ENCODE assay signal across 9 cellular contexts in genomic region chr17:78131172-78132085, GRCh38. TPM values are rescaled to one million over a fixed set of nuclear protein-coding genes. Genes with fewer than 3 reads are reported as not detected.
DNase-seq lines count a peak whose midpoint lies in the region; ATAC-seq and TF ChIP-seq lines count a peak whose summit lies in the region.
"Had no signal": no experiment of that assay in that cellular context is flagged by ENCODE, and none has a peak within 500 bp of the region (broad histone marks: within the 10 kb centered on the region; RNA-seq: fewer than 3 reads in every experiment).

No MANE protein-coding gene starts in this region.

- H3K27ac Mint-ChIP-seq in activated CD4-positive, alpha-beta T cell treated with anti-CD3 and anti-CD28 coated beads, Interleukin-2, amount 10 ng/mL, durations not matched to agents 24 days and 14 days = peak overlapping the region; percentile 97

- ATAC-seq in GM21619 (IDR thresholded peaks at IDR 0.05; ENCODE audit: unreplicated experiment) (no peak), GM18907 (IDR thresholded peaks at IDR 0.05; ENCODE audit: unreplicated experiment) (no peak)

- DNase-seq in GM23248 (peak; percentile 41), head of caudate nucleus (peak; percentile 54 to 91 (median 76)), spleen (peak; percentile 91), DMS153 treated with DMSO at 0.1 percent for 48 hours (lab: John Stamatoyannopoulos, UW; ENCODE audit: unreplicated experiment) (no peak), SIG-M5 (lab: John Stamatoyannopoulos, UW) (no peak)
- DNase-seq in activated CD4-positive, alpha-beta T cell treated with anti-CD3 and anti-CD28 coated beads, Interleukin-2, amount 10 ng/mL, durations not matched to agents 24 days and 14 days = peak; percentile 85

- no peaks in the 10 kb centered on the region for H3K9me3 ChIP-seq in GM23248 (ENCODE audit: low read depth)
- no peaks in the 10 kb centered on the region for H3K9me3 ChIP-seq in spleen

- H2AFZ ChIP-seq in GM23248 = no peak overlapping the region

- no peaks in the 10 kb centered on the region for H3K27me3 Mint-ChIP-seq in activated CD4-positive, alpha-beta T cell treated with anti-CD3 and anti-CD28 coated beads, Interleukin-2, amount 10 ng/mL, durations not matched to agents 24 days and 14 days

- no peak overlapping the region for H3K4me3 ChIP-seq in GM23248
- H3K4me3 ChIP-seq in spleen = peak overlapping the region; percentile 57 to 98 (median 86)

- H3K9me2 ChIP-seq in GM23248 (ENCODE audit: insufficient read depth) = no peaks in the 10 kb centered on the region

- H3K4me3 Mint-ChIP-seq in activated CD4-positive, alpha-beta T cell treated with anti-CD3 and anti-CD28 coated beads, Interleukin-2, amount 10 ng/mL, durations not matched to agents 24 days and 14 days = peak overlapping the region; percentile 99

- intact Hi-C loops in activated CD4-positive, alpha-beta T cell treated with anti-CD3 and anti-CD28 coated beads, Interleukin-2, amount 10 ng/mL, durations not matched to agents 24 days and 14 days (cut with micrococcal nuclease) = loop anchor here (1.0 to 5.0 kb wide), 5 partner anchors 10 to 1706 kb away; partner anchors contain the start of genes CBX4, SYNGR2 and TNRC6C
- intact Hi-C loops in head of caudate nucleus (cut with DNase I) = no loop called here
- intact Hi-C loops in spleen (cut with DNase I; ENCODE audit: low total_unique reads) = no loop called here

- H3K9ac ChIP-seq in GM23248 = no peak overlapping the region

- H3K36me3 ChIP-seq in GM23248 (ENCODE audit: low read depth) = no peaks in the 10 kb centered on the region
- peaks cover 2 to 43% (median 25%) of the 10 kb centered on the region in 6 donors for H3K36me3 ChIP-seq in spleen

- 19 to 21% methylated on average over 54 to 61 of the region's 74 CpGs for WGBS in GM23248 (ENCODE audit: low coverage in 1 of 2, low lambda C conversion rate in 2 of 2, missing lambda C conversion rate in 2 of 2), 2 experiments
- WGBS in spleen, 5 donors = 5 to 28% (median 6%) methylated on average over 17 to 74 of the region's 74 CpGs

- H4K20me1 ChIP-seq in GM23248 (ENCODE audit: insufficient read depth) = no peaks in the 10 kb centered on the region

- H3K27ac ChIP-seq in GM23248 = no peak overlapping the region
- peak overlapping the region; percentile 87 to 97 (median 94) for H3K27ac ChIP-seq in spleen

- H3K79me2 ChIP-seq in GM23248 (ENCODE audit: insufficient read depth) = no peaks in the 10 kb centered on the region

- peaks cover 56% of the 10 kb centered on the region for H3K36me3 Mint-ChIP-seq in activated CD4-positive, alpha-beta T cell treated with anti-CD3 and anti-CD28 coated beads, Interleukin-2, amount 10 ng/mL, durations not matched to agents 24 days and 14 days (ENCODE audit: low read depth)

- H3K4me1 Mint-ChIP-seq in activated CD4-positive, alpha-beta T cell treated with anti-CD3 and anti-CD28 coated beads, Interleukin-2, amount 10 ng/mL, durations not matched to agents 24 days and 14 days = peaks cover 60% of the 10 kb centered on the region

- 0 out of 2 replicates have a peak, but pooled peaks cover 3% of the 10 kb centered on the region for H3K4me1 ChIP-seq in GM23248 (ENCODE audit: insufficient read depth)
- peaks cover 52 to 100% (median 88%) of the 10 kb centered on the region in 6 donors for H3K4me1 ChIP-seq in spleen

- H3K27me3 ChIP-seq in GM23248 (replicated peaks; ENCODE audit: insufficient read depth) (peaks cover 43% of the 10 kb centered on the region), spleen (replicated peaks in 1 of 7) (no peaks in the 10 kb centered on the region)

- no peak overlapping the region for H3K4me2 ChIP-seq in GM23248 (ENCODE audit: unreplicated experiment)

- H3K9me3 Mint-ChIP-seq in activated CD4-positive, alpha-beta T cell treated with anti-CD3 and anti-CD28 coated beads, Interleukin-2, amount 10 ng/mL, durations not matched to agents 24 days and 14 days = no peaks in the 10 kb centered on the region

- TF ChIP-seq CTCF in spleen (IDR thresholded peaks at IDR 0.05 in 8 of 11, conservative IDR thresholded peaks at IDR 0.05 in 3 of 11) = no peak

- in situ Hi-C loops in GM23248 (cut with MboI) = no loop called here

- no peaks in the 10 kb centered on the region; the same call in 1 of the 2 replicates for H3F3A ChIP-seq in GM23248 (ENCODE audit: insufficient read depth)

- TF ChIP-seq POLR2A in spleen (IDR thresholded peaks at IDR 0.05) = no peak

RNA-seq across cellular contexts. Expression of gene TMC8, which starts 0.9 kb away (rescaled TPM):
- not detected in 2 replicates for total RNA-seq in GM23248 (2014; rRNA removed; shearing (Covaris generic))
- 0.09 TPM in 1 of 2 replicates, not detected in the other for polyA plus RNA-seq in GM23248 (2016; fragmentation: Nextera tagmentation; extraction: Ambion mirVana)
- total RNA-seq in activated CD4-positive, alpha-beta T cell treated with anti-CD3 and anti-CD28 coated beads, Interleukin-2, amount 10 ng/mL, durations not matched to agents 24 days and 14 days = 231 and 234 TPM in 2 replicates
- 100 to 1,000 TPM; 116 to 222 (median 205) TPM for total RNA-seq in spleen
- 100 to 1,000 TPM; 103 to 191 (median 158) TPM for polyA plus RNA-seq in spleen

RNA-seq across cellular contexts. Expression of gene TMC6, which starts 2.9 kb away (rescaled TPM):
- not detected in 2 replicates for total RNA-seq in GM23248 (2014; rRNA removed; shearing (Covaris generic))
- polyA plus RNA-seq in GM23248 (2016; fragmentation: Nextera tagmentation; extraction: Ambion mirVana) = 0.20 TPM in 1 of 2 replicates, not detected in the other
- 250 and 251 TPM in 2 replicates for total RNA-seq in activated CD4-positive, alpha-beta T cell treated with anti-CD3 and anti-CD28 coated beads, Interleukin-2, amount 10 ng/mL, durations not matched to agents 24 days and 14 days
- 100 to 1,000 TPM; 169 to 425 (median 354) TPM for total RNA-seq in spleen
- polyA plus RNA-seq in spleen = 100 to 1,000 TPM; 132 to 269 (median 252) TPM

RNA-seq across cellular contexts. Expression of gene C17orf99, which starts 14.8 kb away (rescaled TPM):
- total RNA-seq in GM23248 (2014; rRNA removed; shearing (Covaris generic)) = not detected in 2 replicates
- not detected in 2 replicates for polyA plus RNA-seq in GM23248 (2016; fragmentation: Nextera tagmentation; extraction: Ambion mirVana)
- total RNA-seq in activated CD4-positive, alpha-beta T cell treated with anti-CD3 and anti-CD28 coated beads, Interleukin-2, amount 10 ng/mL, durations not matched to agents 24 days and 14 days = not detected in 2 replicates
- total RNA-seq in spleen = 1 to 10 TPM in 2 of 7 donors, under 1 TPM in 2, not detected in 3; 0.19 to 3.0 (median 0.95) TPM
- polyA plus RNA-seq in spleen = under 1 TPM in 2 of 3 donors, not detected in 1; 0.46 TPM
- total RNA-seq: subcutaneous adipose tissue had no signal

RNA-seq across cellular contexts. Expression of gene SYNGR2, which starts 37.0 kb away (rescaled TPM):
- 6.2 and 15.4 TPM in 2 replicates for total RNA-seq in GM23248 (2014; rRNA removed; shearing (Covaris generic))
- polyA plus RNA-seq in GM23248 (2016; fragmentation: Nextera tagmentation; extraction: Ambion mirVana) (19.3 and 19.9 TPM in 2 replicates), spleen (100 to 1,000 TPM; 152 to 201 (median 170) TPM)
- 123 and 125 TPM in 2 replicates for total RNA-seq in activated CD4-positive, alpha-beta T cell treated with anti-CD3 and anti-CD28 coated beads, Interleukin-2, amount 10 ng/mL, durations not matched to agents 24 days and 14 days
- total RNA-seq in spleen = 100 to 1,000 TPM; 107 to 179 (median 137) TPM

RNA-seq across cellular contexts. Expression of gene TK1, which starts 55.4 kb away (rescaled TPM):
- 58.6 and 84.5 TPM in 2 replicates for total RNA-seq in GM23248 (2014; rRNA removed; shearing (Covaris generic))
- polyA plus RNA-seq in GM23248 (2016; fragmentation: Nextera tagmentation; extraction: Ambion mirVana) (79.4 and 83.5 TPM in 2 replicates), spleen (10 to 100 TPM in 2 of 3 donors, 1 to 10 TPM in 1; 3.9 to 20.4 (median 19.8) TPM)
- 66.7 and 69.0 TPM in 2 replicates for total RNA-seq in activated CD4-positive, alpha-beta T cell treated with anti-CD3 and anti-CD28 coated beads, Interleukin-2, amount 10 ng/mL, durations not matched to agents 24 days and 14 days
- total RNA-seq in spleen = 10 to 100 TPM in 5 of 7 donors, 1 to 10 TPM in 2; 3.7 to 18.7 (median 10.5) TPM

Comparison
In these comparisons a context has a peak if more than half of its experiments do, and no peak if none do; other contexts are left out.
1. DNase-seq: peak in GM23248 (single experiment), activated CD4-positive, alpha-beta T cell treated with anti-CD3 and anti-CD28 coated beads, Interleukin-2, amount 10 ng/mL, durations not matched to agents 24 days and 14 days (single experiment), head of caudate nucleus (42 of 42) and spleen (single experiment); none in DMS153 treated with DMSO at 0.1 percent for 48 hours (single experiment) and SIG-M5 (single experiment).
2. RNA of gene TMC8, which starts 0.9 kb away (total RNA-seq): 231 to 234 TPM in activated CD4-positive, alpha-beta T cell treated with anti-CD3 and anti-CD28 coated beads, Interleukin-2, amount 10 ng/mL, durations not matched to agents 24 days and 14 days and 116 to 222 TPM in spleen; not detected in GM23248; every median in the first group is over 100 times any median in the second.
3. RNA of gene TMC6, which starts 2.9 kb away (total RNA-seq): 169 to 425 TPM in spleen and 250 to 251 TPM in activated CD4-positive, alpha-beta T cell treated with anti-CD3 and anti-CD28 coated beads, Interleukin-2, amount 10 ng/mL, durations not matched to agents 24 days and 14 days; not detected in GM23248; every median in the first group is over 100 times any median in the second.